In genomic region chr2:85751627-85752026, GRCh38 we compare ENCODE assay signal across 27 cellular contexts. TPM values are rescaled to one million over a fixed set of nuclear protein-coding genes. Genes with fewer than 3 reads are reported as not detected.
DNase-seq lines count a peak whose midpoint lies in the region; ATAC-seq and TF ChIP-seq lines count a peak whose summit lies in the region.
"Had no signal": no experiment of that assay in that cellular context is flagged by ENCODE, and none has a peak within 500 bp of the region (broad histone marks: within the 10 kb centered on the region; RNA-seq: fewer than 3 reads in every experiment).

No MANE protein-coding gene starts in this region.

- H3K36me3 Mint-ChIP-seq in CD4-positive, alpha-beta memory T cell, result no peaks in the 10 kb centered on the region
- H3K36me3 Mint-ChIP-seq in T-helper 17 cell (ENCODE audit: low read depth), result no peaks in the 10 kb centered on the region
- H3K36me3 Mint-ChIP-seq: activated CD8-positive, alpha-beta memory T cell treated with anti-CD3 and anti-CD28 coated beads, Interleukin-2, amount 10 ng/mL, durations not matched to agents 7 days and 5 days had no signal

- peak overlapping the region in 5 of 8 donors; percentile 21 to 71 (median 37) for H3K4me3 Mint-ChIP-seq in CD4-positive, alpha-beta memory T cell
- peak overlapping the region; percentile 67 for H3K4me3 Mint-ChIP-seq in T-helper 17 cell
- H3K4me3 Mint-ChIP-seq: activated CD8-positive, alpha-beta memory T cell treated with anti-CD3 and anti-CD28 coated beads, Interleukin-2, amount 10 ng/mL, durations not matched to agents 7 days and 5 days; activated naive CD4-positive, alpha-beta T cell treated with anti-CD3 and anti-CD28 coated beads for 36 hours; activated T-cell treated with anti-CD3 and anti-CD28 coated beads, Interleukin-2, amount 50 U/mL, for 72 hours had no signal

- no peak for DNase-seq in CD4-positive, alpha-beta memory T cell
- DNase-seq in T-helper 17 cell, result no peak
- peak; percentile 53 for DNase-seq in islet precursor cell
- DNase-seq in substantia nigra (lab: John Stamatoyannopoulos, UW), result no peak
- DNase-seq in NCI-H446 treated with DMSO at 0.1 percent for 48 hours (lab: John Stamatoyannopoulos, UW), result no peak
- DNase-seq in activated T-cell treated with anti-CD3 and anti-CD28 coated beads for 4 hours, result no peak
- DNase-seq: activated CD4-positive, CD25-positive, alpha-beta regulatory T cell; activated CD8-positive, alpha-beta memory T cell treated with anti-CD3 and anti-CD28 coated beads, Interleukin-2, amount 10 ng/mL, durations not matched to agents 7 days and 5 days; activated naive CD4-positive, alpha-beta T cell treated with anti-CD3 and anti-CD28 coated beads for 36 hours; activated T-cell treated with anti-CD3 and anti-CD28 coated beads, Interleukin-2, amount 50 U/mL, for 72 hours; amniotic stem cell; effector memory CD4-positive, alpha-beta T cell; erythroblast; GOT3; heart right ventricle; left cardiac atrium; NCI-H1092; NCI-H187 treated with DMSO at 0.1 percent for 48 hours; spleen; SW 1271 had no signal

- POLR2A ChIA-PET in CD4-positive, alpha-beta memory T cell (lab: Charles Lee; ENCODE audit: partially characterized antibody), result no interaction called here

- H3K4me3 ChIP-seq in CD4-positive, alpha-beta memory T cell (ENCODE audit: low read length in 2 of 2), result no peak overlapping the region
- H3K4me3 ChIP-seq: breast epithelium, GM12878, heart right ventricle, spleen, uterus had no signal

- no peaks in the 10 kb centered on the region for H3K36me3 ChIP-seq in CD4-positive, alpha-beta memory T cell (ENCODE audit: insufficient read depth, low read length)
- H3K36me3 ChIP-seq: breast epithelium, heart right ventricle, spleen, uterus had no signal

- no peak overlapping the region for H3K27ac ChIP-seq in CD4-positive, alpha-beta memory T cell (ENCODE audit: low read depth, low read length)
- peak overlapping the region; percentile 40 for H3K27ac ChIP-seq in substantia nigra (ENCODE audit: low read depth, low read length, poor library complexity, severe bottlenecking)

- peaks cover 5 to 30% (median 17%) of the 10 kb centered on the region in 4 donors for H3K4me1 Mint-ChIP-seq in CD4-positive, alpha-beta memory T cell
- peaks cover 16% of the 10 kb centered on the region for H3K4me1 Mint-ChIP-seq in T-helper 17 cell

- ATAC-seq in T-helper 17 cell (no peak), HG03460 (IDR thresholded peaks at IDR 0.05; ENCODE audit: unreplicated experiment) (no peak), GM18505 (IDR thresholded peaks at IDR 0.05; ENCODE audit: unreplicated experiment) (no peak)
- ATAC-seq: activated CD8-positive, alpha-beta memory T cell treated with anti-CD3 and anti-CD28 coated beads, Interleukin-2, amount 10 ng/mL, durations not matched to agents 7 days and 5 days; GM12878; left cardiac atrium had no signal

- peaks cover 34 to 59% of the 10 kb centered on the region in 2 donors for H3K27me3 Mint-ChIP-seq in CD4-positive, alpha-beta memory T cell
- H3K27me3 Mint-ChIP-seq in T-helper 17 cell, result peaks cover 67% of the 10 kb centered on the region

- H3K9me3 ChIP-seq in CD4-positive, alpha-beta memory T cell (ENCODE audit: control insufficient read depth in 1 of 2, low read length in 2 of 2), result no peaks in the 10 kb centered on the region
- H3K9me3 ChIP-seq in T-helper 17 cell (ENCODE audit: control insufficient read depth, low read length, poor library complexity, severe bottlenecking), result no peaks in the 10 kb centered on the region
- H3K9me3 ChIP-seq: breast epithelium, heart right ventricle, uterus had no signal

- CTCF ChIA-PET in CD4-positive, alpha-beta memory T cell (lab: Charles Lee; ENCODE audit: partially characterized antibody), result interaction anchor here (0.6 to 6.2 kb wide), 5 partner anchors 11 to 360 kb away, joined by 3 to 61 read pairs (median 3); no protein-coding TSS in a partner anchor

- peaks cover 23% of the 10 kb centered on the region for H3K4me1 ChIP-seq in CD4-positive, alpha-beta memory T cell (ENCODE audit: insufficient read depth, low read length)

- TF ChIP-seq POLR2A in GM18505 (IDR thresholded peaks at IDR 0.05; ENCODE audit: borderline replicate concordance, extremely low read depth, insufficient read depth, insufficient read length), result no peak

- peaks cover 30% of the 10 kb centered on the region for H3K27me3 ChIP-seq in CD4-positive, alpha-beta memory T cell (ENCODE audit: insufficient read depth, low read length)
- H3K27me3 ChIP-seq: uterus had no signal

- H3K9me3 Mint-ChIP-seq in CD4-positive, alpha-beta memory T cell, result peaks cover 0 to 1% (median 0%) of the 10 kb centered on the region in 8 donors
- H3K9me3 Mint-ChIP-seq: activated naive CD4-positive, alpha-beta T cell treated with anti-CD3 and anti-CD28 coated beads for 36 hours; activated T-cell treated with anti-CD3 and anti-CD28 coated beads, Interleukin-2, amount 50 U/mL, for 72 hours had no signal

- intact Hi-C loops in CD4-positive, alpha-beta memory T cell (cut with micrococcal nuclease), result loop anchor here (2.0 kb wide), 1 partner anchor 53 kb away; no protein-coding TSS in a partner anchor

- no peak overlapping the region for H3K27ac Mint-ChIP-seq in CD4-positive, alpha-beta memory T cell
- no peak overlapping the region for H3K27ac Mint-ChIP-seq in T-helper 17 cell
- H3K27ac Mint-ChIP-seq: activated CD8-positive, alpha-beta memory T cell treated with anti-CD3 and anti-CD28 coated beads, Interleukin-2, amount 10 ng/mL, durations not matched to agents 7 days and 5 days; activated naive CD4-positive, alpha-beta T cell treated with anti-CD3 and anti-CD28 coated beads for 36 hours; activated T-cell treated with anti-CD3 and anti-CD28 coated beads, Interleukin-2, amount 50 U/mL, for 72 hours had no signal

RNA-seq across cellular contexts. Expression of gene ATOH8, which starts 2.2 kb away (rescaled TPM):
- total RNA-seq in CD4-positive, alpha-beta memory T cell, result not detected
- not detected for polyA plus RNA-seq in CD4-positive, alpha-beta memory T cell
- total RNA-seq in T-helper 17 cell, result not detected
- total RNA-seq: activated naive CD4-positive, alpha-beta T cell treated with anti-CD3 and anti-CD28 coated beads for 36 hours; activated T-cell treated with anti-CD3 and anti-CD28 coated beads, Interleukin-2, amount 50 U/mL, for 72 hours; GM12878 had no signal

RNA-seq across cellular contexts. Expression of gene GNLY, which starts 57.5 kb away (rescaled TPM):
- total RNA-seq in CD4-positive, alpha-beta memory T cell, result 10 to 100 TPM; 17.2 to 20.0 TPM
- polyA plus RNA-seq in CD4-positive, alpha-beta memory T cell, result 10 to 100 TPM; 22.3 to 32.2 TPM
- 10 to 100 TPM in 1 of 2 donors, 1 to 10 TPM in 1; 9.9 to 14.8 TPM for total RNA-seq in T-helper 17 cell
- total RNA-seq: fibroblast of villous mesenchyme, renal cortical epithelial cell had no signal
